Comparison of ENCODE assay signal across 1 cellular context in the genomic region with DNA sequence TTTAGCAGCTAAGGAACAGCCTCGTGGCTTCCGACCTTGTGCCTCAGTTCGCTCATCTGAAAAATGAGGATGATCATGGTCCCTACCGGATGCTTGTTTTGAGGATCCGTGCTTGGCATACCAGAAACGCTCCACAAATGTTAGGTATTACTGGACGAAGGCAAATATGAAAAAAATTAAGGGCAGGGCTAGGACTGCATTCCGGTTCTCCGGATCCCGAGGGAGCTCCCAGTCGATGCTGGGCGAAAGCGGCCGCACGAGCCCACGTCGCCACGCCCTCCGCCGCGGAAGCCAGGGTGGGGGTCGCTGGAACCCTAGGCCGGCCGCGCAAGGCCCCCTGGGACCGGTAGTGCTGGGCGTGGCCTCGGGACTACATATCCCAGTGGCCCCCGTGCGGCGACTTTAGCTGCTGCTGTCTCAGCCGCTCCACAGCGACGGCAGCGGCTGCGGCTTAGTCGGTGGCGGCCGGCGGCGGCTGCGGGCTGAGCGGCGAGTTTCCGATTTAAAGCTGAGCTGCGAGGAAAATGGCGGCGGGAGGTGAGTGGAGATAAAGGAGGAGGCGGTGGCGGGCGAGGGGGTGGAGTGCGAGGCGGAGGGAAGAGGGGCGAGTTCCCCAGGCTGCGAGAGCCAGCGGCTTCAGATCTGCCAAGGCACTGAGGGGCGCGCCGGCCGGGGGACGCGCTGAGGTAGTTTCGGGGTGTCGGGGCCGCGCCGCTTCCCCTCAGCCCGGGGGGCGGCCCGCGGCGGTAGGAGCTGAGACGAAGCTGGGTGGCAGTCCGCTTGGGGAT.
A peak's percentile ranks its signal among the peaks of the same experiment; 100 is the strongest.
TF ChIP-seq lines count a peak whose summit lies in the region.

Gene NCOA3, plus strand, starts transcription at position 405 of the 788 bp plus-strand sequence. CDS start 120,361 bp downstream, outside the sequence.

TF ChIP-seq in HEK293, 187 proteins besides CTCF, POLR2A, EP300 and RAD21 (continued from another document and continues in another):
- TF ChIP-seq PRDM2 (tag by site-specific recombination; IDR thresholded peaks at IDR 0.05; ENCODE audit: borderline replicate concordance) (no peak), MZF1 (tag by site-specific recombination; IDR thresholded peaks at IDR 0.05; ENCODE audit: borderline replicate concordance) (no peak), ZNF626 (tag by site-specific recombination; IDR thresholded peaks at IDR 0.05) (no peak), SCRT2 (tag by site-specific recombination; IDR thresholded peaks at IDR 0.05) (0 out of 2 replicates have a peak, but pooled peaks have one; percentile 8), ZNF571 (tag by site-specific recombination; IDR thresholded peaks at IDR 0.05) (no peak), ZNF292 (tag by site-specific recombination; IDR thresholded peaks at IDR 0.05; ENCODE audit: borderline replicate concordance, low read depth) (no peak), GLI4 (tag by site-specific recombination; IDR thresholded peaks at IDR 0.05) (no peak), ZBTB20 (tag by site-specific recombination; IDR thresholded peaks at IDR 0.05) (peak; percentile 77; the same call in 1 of the 2 replicates), ZNF404 (tag by site-specific recombination; IDR thresholded peaks at IDR 0.05) (no peak), ZNF580 (tag by site-specific recombination; IDR thresholded peaks at IDR 0.05) (no peak), ZNF146 (tag by site-specific recombination; IDR thresholded peaks at IDR 0.05) (0 out of 2 replicates have a peak, but pooled peaks have one; percentile 3), ZNF280C (tag by site-specific recombination; IDR thresholded peaks at IDR 0.05) (no peak), PATZ1 (tag by site-specific recombination; IDR thresholded peaks at IDR 0.05) (peak; percentile 91), TCF7L2 (IDR thresholded peaks at IDR 0.05; ENCODE audit: borderline replicate concordance, low read depth, low read length) (no peak), ZBTB49 (tag by site-specific recombination; IDR thresholded peaks at IDR 0.05; ENCODE audit: low read depth) (no peak), KLF1 (tag by site-specific recombination; IDR thresholded peaks at IDR 0.05) (peak; percentile 96), ZNF623 (tag by site-specific recombination; IDR thresholded peaks at IDR 0.05) (no peak), ZNF664 (tag by site-specific recombination; IDR thresholded peaks at IDR 0.05) (no peak), ZNF48 (tag by site-specific recombination; IDR thresholded peaks at IDR 0.05) (no peak), KLF9 (tag by site-specific recombination; IDR thresholded peaks at IDR 0.05; ENCODE audit: low read depth) (peak; percentile 99), ZNF488 (tag by site-specific recombination; IDR thresholded peaks at IDR 0.05) (no peak), ZNF23 (tag by site-specific recombination; IDR thresholded peaks at IDR 0.05; ENCODE audit: borderline replicate concordance) (no peak), YY1 (tag by site-specific recombination; IDR thresholded peaks at IDR 0.05) (peak; percentile 88), ZNF174 (tag by site-specific recombination; IDR thresholded peaks at IDR 0.05) (no peak), ZNF311 (tag by site-specific recombination; IDR thresholded peaks at IDR 0.05; ENCODE audit: borderline replicate concordance) (no peak), ZSCAN16 (tag by site-specific recombination; IDR thresholded peaks at IDR 0.05) (no peak; the same call in 1 of the 2 replicates), ZNF777 (tag by site-specific recombination; IDR thresholded peaks at IDR 0.05; ENCODE audit: borderline replicate concordance) (no peak; the same call in 1 of the 2 replicates), ZNF843 (tag by site-specific recombination; IDR thresholded peaks at IDR 0.05) (0 out of 2 replicates have a peak, but pooled peaks have one; percentile 35), ZNF560 (tag by site-specific recombination; IDR thresholded peaks at IDR 0.05; ENCODE audit: borderline replicate concordance) (no peak), ZBTB48 (tag by site-specific recombination; IDR thresholded peaks at IDR 0.05) (peak; percentile 53), ZBTB8A (tag by site-specific recombination; IDR thresholded peaks at IDR 0.05) (peak; percentile 66; the same call in 1 of the 2 replicates), ZNF121 (tag by site-specific recombination; IDR thresholded peaks at IDR 0.05) (no peak), SETDB1 (IDR thresholded peaks at IDR 0.05; ENCODE audit: insufficient read length, low read length) (no peak), MEIS1 (CRISPR knock-in tag; IDR thresholded peaks at IDR 0.05; ENCODE audit: borderline replicate concordance) (no peak), SCRT1 (tag by site-specific recombination; IDR thresholded peaks at IDR 0.05; ENCODE audit: borderline replicate concordance) (no peak), ZNF513 (tag by site-specific recombination; IDR thresholded peaks at IDR 0.05) (no peak)
- TF ChIP-seq, protein P1, sequence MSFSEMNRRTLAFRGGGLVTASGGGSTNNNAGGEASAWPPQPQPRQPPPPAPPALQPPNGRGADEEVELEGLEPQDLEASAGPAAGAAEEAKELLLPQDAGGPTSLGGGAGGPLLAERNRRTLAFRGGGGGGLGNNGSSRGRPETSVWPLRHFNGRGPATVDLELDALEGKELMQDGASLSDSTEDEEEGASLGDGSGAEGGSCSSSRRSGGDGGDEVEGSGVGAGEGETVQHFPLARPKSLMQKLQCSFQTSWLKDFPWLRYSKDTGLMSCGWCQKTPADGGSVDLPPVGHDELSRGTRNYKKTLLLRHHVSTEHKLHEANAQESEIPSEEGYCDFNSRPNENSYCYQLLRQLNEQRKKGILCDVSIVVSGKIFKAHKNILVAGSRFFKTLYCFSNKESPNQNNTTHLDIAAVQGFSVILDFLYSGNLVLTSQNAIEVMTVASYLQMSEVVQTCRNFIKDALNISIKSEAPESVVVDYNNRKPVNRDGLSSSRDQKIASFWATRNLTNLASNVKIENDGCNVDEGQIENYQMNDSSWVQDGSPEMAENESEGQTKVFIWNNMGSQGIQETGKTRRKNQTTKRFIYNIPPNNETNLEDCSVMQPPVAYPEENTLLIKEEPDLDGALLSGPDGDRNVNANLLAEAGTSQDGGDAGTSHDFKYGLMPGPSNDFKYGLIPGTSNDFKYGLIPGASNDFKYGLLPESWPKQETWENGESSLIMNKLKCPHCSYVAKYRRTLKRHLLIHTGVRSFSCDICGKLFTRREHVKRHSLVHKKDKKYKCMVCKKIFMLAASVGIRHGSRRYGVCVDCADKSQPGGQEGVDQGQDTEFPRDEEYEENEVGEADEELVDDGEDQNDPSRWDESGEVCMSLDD (tag by site-specific recombination; IDR thresholded peaks at IDR 0.05), result peak; percentile 96
